18 cellular contexts compared by ENCODE assay signal in genomic region chr11:88305430-88305829, GRCh38. TPM values are rescaled to one million over a fixed set of nuclear protein-coding genes. Genes with fewer than 3 reads are reported as not detected.
A peak's percentile ranks its signal among the peaks of the same experiment; 100 is the strongest.
DNase-seq lines count a peak whose midpoint lies in the region; ATAC-seq, FAIRE-seq and TF ChIP-seq lines count a peak whose summit lies in the region.
"Had no signal": no experiment of that assay in that cellular context is flagged by ENCODE, and none has a peak within 500 bp of the region (broad histone marks: within the 10 kb centered on the region; RNA-seq: fewer than 3 reads in every experiment).

No MANE protein-coding gene starts in this region.

- H3K27ac ChIP-seq in GM23338 (ENCODE audit: low read depth): 0 out of 2 replicates have a peak overlapping the region, but pooled peaks have one; percentile 1
- H3K27ac ChIP-seq in small intestine (ENCODE audit: low read depth in 1 of 2, low read length in 1 of 2): no peak overlapping the region
- H3K27ac ChIP-seq: A549, KMS-11, Peyer's patch had no signal

- peaks cover 19% of the 10 kb centered on the region; the same call in 1 of the 2 replicates for H3K36me3 ChIP-seq in GM23338 (ENCODE audit: insufficient read depth)
- peaks cover 0 to 2% of the 10 kb centered on the region in 2 donors for H3K36me3 ChIP-seq in small intestine (ENCODE audit: control insufficient read depth in 2 of 2, insufficient read depth in 2 of 2, low read length in 2 of 2)

- H3K27me3 ChIP-seq in GM23338 (ENCODE audit: insufficient read depth) (no peaks in the 10 kb centered on the region), small intestine (ENCODE audit: control insufficient read depth in 2 of 2, insufficient read depth in 2 of 2, low read length in 2 of 2) (no peaks in the 10 kb centered on the region)
- H3K27me3 ChIP-seq: Peyer's patch had no signal

- H2AFZ ChIP-seq in GM23338: no peak overlapping the region

- H3K4me3 ChIP-seq in GM23338 (no peak overlapping the region), small intestine (ENCODE audit: low read depth in 1 of 2, low read length in 2 of 2) (no peak overlapping the region)
- H3K4me3 ChIP-seq: A549, Peyer's patch had no signal

- H3K27ac Mint-ChIP-seq in activated CD8-positive, alpha-beta memory T cell treated with anti-CD3 and anti-CD28 coated beads, Interleukin-2, amount 10 ng/mL, durations not matched to agents 7 days and 5 days: peak overlapping the region; percentile 5
- H3K27ac Mint-ChIP-seq in GM23338 (peak overlapping the region; percentile 90), natural killer cell (peak overlapping the region; percentile 93 to 99)

- no peaks in the 10 kb centered on the region for H3K9me3 ChIP-seq in small intestine (ENCODE audit: control insufficient read depth, low read depth)
- H3K9me3 ChIP-seq: A549, Peyer's patch had no signal

- H3K4me1 Mint-ChIP-seq in activated CD8-positive, alpha-beta memory T cell treated with anti-CD3 and anti-CD28 coated beads, Interleukin-2, amount 10 ng/mL, durations not matched to agents 7 days and 5 days: peaks cover 61% of the 10 kb centered on the region
- peaks cover 74% of the 10 kb centered on the region for H3K4me1 Mint-ChIP-seq in GM23338
- peaks cover 83 to 84% of the 10 kb centered on the region in 2 donors for H3K4me1 Mint-ChIP-seq in natural killer cell

- no peak overlapping the region for H3K4me3 Mint-ChIP-seq in activated CD8-positive, alpha-beta memory T cell treated with anti-CD3 and anti-CD28 coated beads, Interleukin-2, amount 10 ng/mL, durations not matched to agents 7 days and 5 days
- H3K4me3 Mint-ChIP-seq in GM23338 (no peak overlapping the region), natural killer cell (no peak overlapping the region)

- 0 out of 2 replicates have a peak, but pooled peaks cover 11% of the 10 kb centered on the region for H3F3A ChIP-seq in GM23338 (replicated peaks; ENCODE audit: low read depth)

- TF ChIP-seq CTCF in GM23338 (conservative IDR thresholded peaks at IDR 0.05; ENCODE audit: low read depth in 2 of 2) (no peak), natural killer cell (IDR thresholded peaks at IDR 0.05) (no peak)

- no peak for DNase-seq in activated CD8-positive, alpha-beta memory T cell treated with anti-CD3 and anti-CD28 coated beads, Interleukin-2, amount 10 ng/mL, durations not matched to agents 7 days and 5 days
- DNase-seq in activated CD8-positive, alpha-beta memory T cell treated with anti-CD3 and anti-CD28 coated beads, Interleukin-2, amount 50 U/mL, for 4 hours: no peak
- DNase-seq in GM23338 (ENCODE audit: low spot score): no peak
- peak; percentile 39 for DNase-seq in amniotic epithelial cell (ENCODE audit: low read depth)
- no peak for DNase-seq in natural killer cell
- DNase-seq in small intestine: no peak
- no peak for DNase-seq in hepatic stellate cell (ENCODE audit: low spot score)
- DNase-seq: H7, NCI-H1417 treated with DMSO at 0.1 percent for 48 hours, NCI-H187 treated with DMSO at 0.1 percent for 48 hours, NCI-H69, Peyer's patch had no signal

- H3K4me2 ChIP-seq in GM23338: no peak overlapping the region
- H3K4me2 ChIP-seq: A549, KMS-11 had no signal

- ATAC-seq in activated CD8-positive, alpha-beta memory T cell treated with anti-CD3 and anti-CD28 coated beads, Interleukin-2, amount 10 ng/mL, durations not matched to agents 7 days and 5 days: no peak
- ATAC-seq in GM23338 (no peak), natural killer cell (no peak)
- ATAC-seq: A549, Right ventricle myocardium inferior had no signal

- FAIRE-seq in small intestine (lab: Jason Lieb, UNC): no peak
- FAIRE-seq: A549, D721Med, GM12892, GM18507 had no signal

- H4K20me1 ChIP-seq in GM23338 (replicated peaks; ENCODE audit: insufficient read depth): no peaks in the 10 kb centered on the region

- peaks cover 45% of the 10 kb centered on the region for H3K4me1 ChIP-seq in GM23338 (ENCODE audit: insufficient read depth)
- H3K4me1 ChIP-seq in small intestine (ENCODE audit: control insufficient read depth in 2 of 2, insufficient read depth in 1 of 2, low read depth in 1 of 2, low read length in 1 of 2): no peaks in the 10 kb centered on the region
- H3K4me1 ChIP-seq: A549, Peyer's patch had no signal

- intact Hi-C loops in natural killer cell (cut with micrococcal nuclease): no loop called here

- H3K79me2 ChIP-seq in GM23338 (replicated peaks; ENCODE audit: insufficient read depth): peaks cover 60% of the 10 kb centered on the region

- 81 to 97% (median 92%) methylated on average over 1 of the region's 1 CpG for WGBS in small intestine, 3 donors

- H3K9me2 ChIP-seq in GM23338 (ENCODE audit: insufficient read depth): no peaks in the 10 kb centered on the region

- H3K27me3 Mint-ChIP-seq in activated CD8-positive, alpha-beta memory T cell treated with anti-CD3 and anti-CD28 coated beads, Interleukin-2, amount 10 ng/mL, durations not matched to agents 7 days and 5 days: no peaks in the 10 kb centered on the region
- H3K27me3 Mint-ChIP-seq in GM23338 (ENCODE audit: insufficient read depth, low read depth, poor library complexity) (peaks cover 11% of the 10 kb centered on the region), natural killer cell (ENCODE audit: low read depth in 2 of 2) (no peaks in the 10 kb centered on the region)

- peaks cover 89% of the 10 kb centered on the region for H3K36me3 Mint-ChIP-seq in activated CD8-positive, alpha-beta memory T cell treated with anti-CD3 and anti-CD28 coated beads, Interleukin-2, amount 10 ng/mL, durations not matched to agents 7 days and 5 days
- H3K36me3 Mint-ChIP-seq in GM23338 (ENCODE audit: low read depth) (peaks cover 79% of the 10 kb centered on the region), natural killer cell (peaks cover 48% of the 10 kb centered on the region)

- CTCF ChIA-PET in activated CD8-positive, alpha-beta memory T cell treated with anti-CD3 and anti-CD28 coated beads, Interleukin-2, amount 10 ng/mL, durations not matched to agents 7 days and 5 days (lab: Charles Lee): no interaction called here

- no peaks in the 10 kb centered on the region for H3K9me3 Mint-ChIP-seq in activated CD8-positive, alpha-beta memory T cell treated with anti-CD3 and anti-CD28 coated beads, Interleukin-2, amount 10 ng/mL, durations not matched to agents 7 days and 5 days (ENCODE audit: low read depth)
- H3K9me3 Mint-ChIP-seq in GM23338 (peaks cover 6% of the 10 kb centered on the region; the same call in 1 of the 3 replicates), natural killer cell (peaks cover 0 to 2% of the 10 kb centered on the region in 2 donors)

TF ChIP-seq in GM23338, 12 proteins besides CTCF, POLR2A, EP300 and RAD21:
- TF ChIP-seq ZNF331 (CRISPR knock-in tag; IDR thresholded peaks at IDR 0.05; ENCODE audit: low read depth) (no peak), JUNB (IDR thresholded peaks at IDR 0.05; ENCODE audit: unreplicated experiment) (no peak), ETS1 (IDR thresholded peaks at IDR 0.05) (no peak), POLR2AphosphoS5 (IDR thresholded peaks at IDR 0.05; ENCODE audit: low read depth) (no peak), ZNF114 (CRISPR knock-in tag; IDR thresholded peaks at IDR 0.05) (no peak), NANOG (IDR thresholded peaks at IDR 0.05; ENCODE audit: borderline replicate concordance) (no peak), CREB1 (CRISPR knock-in tag; IDR thresholded peaks at IDR 0.05; ENCODE audit: low read depth) (no peak), STAT1 (IDR thresholded peaks at IDR 0.05; ENCODE audit: unreplicated experiment) (no peak)
- TF ChIP-seq, protein P1, sequence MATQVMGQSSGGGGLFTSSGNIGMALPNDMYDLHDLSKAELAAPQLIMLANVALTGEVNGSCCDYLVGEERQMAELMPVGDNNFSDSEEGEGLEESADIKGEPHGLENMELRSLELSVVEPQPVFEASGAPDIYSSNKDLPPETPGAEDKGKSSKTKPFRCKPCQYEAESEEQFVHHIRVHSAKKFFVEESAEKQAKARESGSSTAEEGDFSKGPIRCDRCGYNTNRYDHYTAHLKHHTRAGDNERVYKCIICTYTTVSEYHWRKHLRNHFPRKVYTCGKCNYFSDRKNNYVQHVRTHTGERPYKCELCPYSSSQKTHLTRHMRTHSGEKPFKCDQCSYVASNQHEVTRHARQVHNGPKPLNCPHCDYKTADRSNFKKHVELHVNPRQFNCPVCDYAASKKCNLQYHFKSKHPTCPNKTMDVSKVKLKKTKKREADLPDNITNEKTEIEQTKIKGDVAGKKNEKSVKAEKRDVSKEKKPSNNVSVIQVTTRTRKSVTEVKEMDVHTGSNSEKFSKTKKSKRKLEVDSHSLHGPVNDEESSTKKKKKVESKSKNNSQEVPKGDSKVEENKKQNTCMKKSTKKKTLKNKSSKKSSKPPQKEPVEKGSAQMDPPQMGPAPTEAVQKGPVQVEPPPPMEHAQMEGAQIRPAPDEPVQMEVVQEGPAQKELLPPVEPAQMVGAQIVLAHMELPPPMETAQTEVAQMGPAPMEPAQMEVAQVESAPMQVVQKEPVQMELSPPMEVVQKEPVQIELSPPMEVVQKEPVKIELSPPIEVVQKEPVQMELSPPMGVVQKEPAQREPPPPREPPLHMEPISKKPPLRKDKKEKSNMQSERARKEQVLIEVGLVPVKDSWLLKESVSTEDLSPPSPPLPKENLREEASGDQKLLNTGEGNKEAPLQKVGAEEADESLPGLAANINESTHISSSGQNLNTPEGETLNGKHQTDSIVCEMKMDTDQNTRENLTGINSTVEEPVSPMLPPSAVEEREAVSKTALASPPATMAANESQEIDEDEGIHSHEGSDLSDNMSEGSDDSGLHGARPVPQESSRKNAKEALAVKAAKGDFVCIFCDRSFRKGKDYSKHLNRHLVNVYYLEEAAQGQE (IDR thresholded peaks at IDR 0.05; ENCODE audit: unreplicated experiment): no peak

RNA-seq across cellular contexts. Expression of gene CTSC, which starts 32.1 kb away (rescaled TPM):
- total RNA-seq in activated CD8-positive, alpha-beta memory T cell treated with anti-CD3 and anti-CD28 coated beads, Interleukin-2, amount 10 ng/mL, durations not matched to agents 7 days and 5 days: 100 to 1,000 TPM; 287 to 292 TPM
- total RNA-seq in GM23338 (2014; rRNA removed; shearing (Covaris generic)): 396 and 408 TPM in 2 replicates
- polyA plus RNA-seq in GM23338 (2016; fragmentation: Nextera tagmentation; extraction: Ambion mirVana) (432 and 444 TPM in 2 replicates), small intestine (10 to 100 TPM; 16.1 to 72.6 (median 24.6) TPM)
- total RNA-seq in natural killer cell: 100 to 1,000 TPM; 182 to 275 (median 227) TPM

Comparison
In these comparisons a context has a peak if more than half of its experiments do, and no peak if none do; other contexts are left out.
1. H3K27ac Mint-ChIP-seq: peak in every context shown above with its lines; median percentile 96 in natural killer cell; 90 in GM23338; 5 in activated CD8-positive, alpha-beta memory T cell treated with anti-CD3 and anti-CD28 coated beads, Interleukin-2, amount 10 ng/mL, durations not matched to agents 7 days and 5 days.